In genomic region chr21:14736162-14736561, GRCh38 we compare ENCODE assay signal across 15 cellular contexts.
A peak's percentile ranks its signal among the peaks of the same experiment; 100 is the strongest.
DNase-seq lines count a peak whose midpoint lies in the region; ATAC-seq and TF ChIP-seq lines count a peak whose summit lies in the region.
"Had no signal": no experiment of that assay in that cellular context is flagged by ENCODE, and none has a peak within 500 bp of the region (broad histone marks: within the 10 kb centered on the region; RNA-seq: fewer than 3 reads in every experiment).

No MANE protein-coding gene starts in this region.

- H4K20me1 ChIP-seq in SK-N-SH (ENCODE audit: insufficient read depth) = no peaks in the 10 kb centered on the region

- no peaks in the 10 kb centered on the region for H3K27me3 Mint-ChIP-seq in activated T-helper 17 cell treated with anti-CD3 and anti-CD28 coated beads, Interleukin-2, amount 50 U/mL, for 72 hours

- no peak for TF ChIP-seq RAD21 in SK-N-SH (IDR thresholded peaks at IDR 0.05; ENCODE audit: low read length)

- TF ChIP-seq EP300 in SK-N-SH (IDR thresholded peaks at IDR 0.05; ENCODE audit: borderline replicate concordance in 1 of 2, low read depth in 1 of 2, low read length in 1 of 2) = no peak

- no peak overlapping the region for H3K27ac ChIP-seq in SK-N-SH (ENCODE audit: low read depth in 2 of 2, low read length in 1 of 2)
- H3K27ac ChIP-seq: psoas muscle had no signal

- no peak overlapping the region for H3K4me3 ChIP-seq in SK-N-SH (ENCODE audit: low read depth in 2 of 2, low read length in 1 of 2)
- H3K4me3 ChIP-seq: psoas muscle had no signal

- no peak overlapping the region for H3K9ac ChIP-seq in SK-N-SH

- no peak for DNase-seq in COLO668 (lab: John Stamatoyannopoulos, UW; ENCODE audit: unreplicated experiment)
- DNase-seq in inferior parietal cortex (ENCODE audit: extremely low spot score) = no peak
- DNase-seq in SK-N-SH = no peak
- DNase-seq: anterior cingulate cortex, H7, Kasumi-1, left ventricle myocardium superior, NCI-H69, psoas muscle, T-helper 9 cell had no signal

- no peaks in the 10 kb centered on the region for H3K27me3 ChIP-seq in SK-N-SH (ENCODE audit: insufficient read depth)

- peaks cover 16% of the 10 kb centered on the region for H3K4me1 Mint-ChIP-seq in activated T-helper 17 cell treated with anti-CD3 and anti-CD28 coated beads, Interleukin-2, amount 50 U/mL, for 72 hours

- CTCF ChIA-PET in SK-N-SH (lab: Yijun Ruan, JAX) = interaction anchor here (2.3 kb wide), 1 partner anchor 476 kb away, joined by 7 read pairs; no protein-coding TSS in a partner anchor

- H3K9me2 ChIP-seq in SK-N-SH = no peaks in the 10 kb centered on the region

- peak overlapping the region; percentile 62 for H3K27ac Mint-ChIP-seq in activated T-helper 17 cell treated with anti-CD3 and anti-CD28 coated beads, Interleukin-2, amount 50 U/mL, for 72 hours

- H2AFZ ChIP-seq in SK-N-SH (ENCODE audit: low read depth) = no peak overlapping the region

- no peaks in the 10 kb centered on the region for H3K9me3 ChIP-seq in SK-N-SH
- H3K9me3 ChIP-seq: psoas muscle had no signal

- H3K36me3 Mint-ChIP-seq in activated T-helper 17 cell treated with anti-CD3 and anti-CD28 coated beads, Interleukin-2, amount 50 U/mL, for 72 hours (ENCODE audit: low read depth) = no peaks in the 10 kb centered on the region

- peak overlapping the region; percentile 30 for H3K4me3 Mint-ChIP-seq in activated T-helper 17 cell treated with anti-CD3 and anti-CD28 coated beads, Interleukin-2, amount 50 U/mL, for 72 hours

- no peaks in the 10 kb centered on the region for H3K9me3 Mint-ChIP-seq in activated T-helper 17 cell treated with anti-CD3 and anti-CD28 coated beads, Interleukin-2, amount 50 U/mL, for 72 hours

- no peak overlapping the region for H3K4me2 ChIP-seq in SK-N-SH

- peak; percentile 78 for ATAC-seq in GM18502 (IDR thresholded peaks at IDR 0.05; ENCODE audit: poor library complexity, unreplicated experiment)
- peak; percentile 75 for ATAC-seq in GM19438 (IDR thresholded peaks at IDR 0.05; ENCODE audit: low read depth, unreplicated experiment)
- ATAC-seq in HG03064 (IDR thresholded peaks at IDR 0.05; ENCODE audit: low read depth, unreplicated experiment) = peak; percentile 75
- ATAC-seq in activated T-helper 17 cell treated with anti-CD3 and anti-CD28 coated beads, Interleukin-2, amount 50 U/mL, for 72 hours (replicated peaks) = peak; percentile 79
- ATAC-seq: esophagus mucosa, left ventricle myocardium superior, psoas muscle had no signal

- no peaks in the 10 kb centered on the region for H3K79me2 ChIP-seq in SK-N-SH (ENCODE audit: insufficient read depth)

- H3K4me1 ChIP-seq in SK-N-SH (ENCODE audit: control insufficient read depth in 1 of 2, insufficient read depth in 2 of 2, low read depth in 1 of 2, low read length in 1 of 2) = no peaks in the 10 kb centered on the region
- H3K4me1 ChIP-seq: psoas muscle had no signal

- no peaks in the 10 kb centered on the region for H3F3A ChIP-seq in SK-N-SH (replicated peaks; ENCODE audit: insufficient read depth)

- POLR2A ChIA-PET in SK-N-SH (lab: Yijun Ruan, JAX) = no interaction called here

- no peaks in the 10 kb centered on the region for H3K36me3 ChIP-seq in SK-N-SH (replicated peaks in 1 of 2; ENCODE audit: control insufficient read depth in 1 of 2, insufficient read depth in 2 of 2, low read length in 1 of 2)

- no peak for TF ChIP-seq CTCF in SK-N-SH (IDR thresholded peaks at IDR 0.05)

- WGBS in SK-N-SH (ENCODE audit: low lambda C conversion rate) = 2% methylated on average over 2 of the region's 2 CpGs

TF ChIP-seq in SK-N-SH, 30 proteins besides CTCF, POLR2A, EP300 and RAD21:
- no peak for TF ChIP-seq TAF1 (IDR thresholded peaks at IDR 0.05; ENCODE audit: borderline replicate concordance, low read depth, low read length)
- TF ChIP-seq USF1 (IDR thresholded peaks at IDR 0.05; ENCODE audit: borderline replicate concordance, low read depth) = no peak
- TF ChIP-seq SIN3A (IDR thresholded peaks at IDR 0.05; ENCODE audit: borderline replicate concordance, low read depth, low read length) = no peak
- TF ChIP-seq EZH2phosphoT487 (IDR thresholded peaks at IDR 0.05; ENCODE audit: borderline replicate concordance, low read depth) = no peak
- TF ChIP-seq JUND (IDR thresholded peaks at IDR 0.05) = no peak
- TF ChIP-seq TEAD4 (IDR thresholded peaks at IDR 0.05; ENCODE audit: borderline replicate concordance, insufficient read depth) = no peak
- TF ChIP-seq RCOR1 (IDR thresholded peaks at IDR 0.05; ENCODE audit: low read length) = no peak
- no peak for TF ChIP-seq PBX3 (IDR thresholded peaks at IDR 0.05)
- TF ChIP-seq GATA2 (CRISPR knock-in tag; IDR thresholded peaks at IDR 0.05) = no peak
- TF ChIP-seq IRF3 (IDR thresholded peaks at IDR 0.05; ENCODE audit: low read depth, low read length) = no peak
- no peak for TF ChIP-seq MEF2A (IDR thresholded peaks at IDR 0.05; ENCODE audit: borderline replicate concordance, low read depth)
- TF ChIP-seq CHD2 (IDR thresholded peaks at IDR 0.05; ENCODE audit: low read length, partially characterized antibody) = no peak
- no peak for TF ChIP-seq USF2 (IDR thresholded peaks at IDR 0.05; ENCODE audit: borderline replicate concordance, low read depth, low read length)
- no peak for TF ChIP-seq FOXJ3 (CRISPR knock-in tag; IDR thresholded peaks at IDR 0.05)
- TF ChIP-seq NRF1 (IDR thresholded peaks at IDR 0.05; ENCODE audit: low read depth, low read length) = no peak
